In the genomic region with DNA sequence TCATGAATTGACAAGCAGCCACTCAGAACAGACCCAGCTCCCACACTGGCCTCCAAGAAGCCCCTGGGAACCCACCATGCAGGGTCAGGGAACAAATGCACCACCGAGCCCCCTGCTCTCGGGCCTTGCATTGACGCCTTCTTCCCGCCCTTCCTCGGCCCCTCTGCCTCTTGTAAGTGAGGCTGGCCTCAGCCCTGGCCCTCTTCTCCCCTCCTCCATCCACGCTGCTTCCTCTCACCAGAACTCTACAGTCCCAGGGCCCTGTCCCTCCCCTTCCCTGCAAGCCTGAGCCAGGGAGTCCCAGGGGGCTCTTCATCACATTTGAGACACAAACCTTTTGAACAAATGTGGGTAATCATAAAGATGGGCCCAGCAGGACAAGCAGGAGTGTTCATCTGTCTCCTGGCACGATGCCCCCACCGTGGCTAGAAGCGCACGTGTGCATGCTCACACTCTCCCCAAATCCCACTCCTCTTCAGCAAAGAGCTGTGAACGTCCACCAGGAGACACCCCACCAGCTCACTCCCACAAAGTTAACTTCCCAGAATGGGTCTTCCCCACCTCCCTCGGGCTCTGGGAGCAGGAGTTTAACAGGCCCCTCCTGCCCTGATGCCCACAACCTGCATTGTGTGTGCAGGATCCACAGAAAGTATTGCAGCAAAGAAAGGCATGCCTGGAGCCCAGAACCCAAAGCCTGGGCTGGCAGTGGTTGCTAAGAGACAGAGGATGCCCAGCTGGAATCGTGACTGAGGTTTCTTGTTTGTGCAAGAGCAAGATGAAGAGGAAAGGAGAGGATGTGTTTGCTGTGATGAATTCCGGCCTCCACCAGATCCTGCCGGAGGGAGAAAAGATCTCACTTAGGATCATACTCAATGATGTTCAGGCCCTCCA, we compare ENCODE assay signal across 1 cellular context.
TF ChIP-seq lines count a peak whose summit lies in the region.

No MANE protein-coding gene starts in this region.

TF ChIP-seq in SK-N-SH, 30 proteins besides CTCF, POLR2A, EP300 and RAD21 (continued from another document):
- TF ChIP-seq, protein P1, sequence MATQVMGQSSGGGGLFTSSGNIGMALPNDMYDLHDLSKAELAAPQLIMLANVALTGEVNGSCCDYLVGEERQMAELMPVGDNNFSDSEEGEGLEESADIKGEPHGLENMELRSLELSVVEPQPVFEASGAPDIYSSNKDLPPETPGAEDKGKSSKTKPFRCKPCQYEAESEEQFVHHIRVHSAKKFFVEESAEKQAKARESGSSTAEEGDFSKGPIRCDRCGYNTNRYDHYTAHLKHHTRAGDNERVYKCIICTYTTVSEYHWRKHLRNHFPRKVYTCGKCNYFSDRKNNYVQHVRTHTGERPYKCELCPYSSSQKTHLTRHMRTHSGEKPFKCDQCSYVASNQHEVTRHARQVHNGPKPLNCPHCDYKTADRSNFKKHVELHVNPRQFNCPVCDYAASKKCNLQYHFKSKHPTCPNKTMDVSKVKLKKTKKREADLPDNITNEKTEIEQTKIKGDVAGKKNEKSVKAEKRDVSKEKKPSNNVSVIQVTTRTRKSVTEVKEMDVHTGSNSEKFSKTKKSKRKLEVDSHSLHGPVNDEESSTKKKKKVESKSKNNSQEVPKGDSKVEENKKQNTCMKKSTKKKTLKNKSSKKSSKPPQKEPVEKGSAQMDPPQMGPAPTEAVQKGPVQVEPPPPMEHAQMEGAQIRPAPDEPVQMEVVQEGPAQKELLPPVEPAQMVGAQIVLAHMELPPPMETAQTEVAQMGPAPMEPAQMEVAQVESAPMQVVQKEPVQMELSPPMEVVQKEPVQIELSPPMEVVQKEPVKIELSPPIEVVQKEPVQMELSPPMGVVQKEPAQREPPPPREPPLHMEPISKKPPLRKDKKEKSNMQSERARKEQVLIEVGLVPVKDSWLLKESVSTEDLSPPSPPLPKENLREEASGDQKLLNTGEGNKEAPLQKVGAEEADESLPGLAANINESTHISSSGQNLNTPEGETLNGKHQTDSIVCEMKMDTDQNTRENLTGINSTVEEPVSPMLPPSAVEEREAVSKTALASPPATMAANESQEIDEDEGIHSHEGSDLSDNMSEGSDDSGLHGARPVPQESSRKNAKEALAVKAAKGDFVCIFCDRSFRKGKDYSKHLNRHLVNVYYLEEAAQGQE (IDR thresholded peaks at IDR 0.05; ENCODE audit: low read depth, low read length): no peak
- TF ChIP-seq, protein P2, sequence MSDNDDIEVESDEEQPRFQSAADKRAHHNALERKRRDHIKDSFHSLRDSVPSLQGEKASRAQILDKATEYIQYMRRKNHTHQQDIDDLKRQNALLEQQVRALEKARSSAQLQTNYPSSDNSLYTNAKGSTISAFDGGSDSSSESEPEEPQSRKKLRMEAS (IDR thresholded peaks at IDR 0.05; ENCODE audit: low read depth): no peak
- TF ChIP-seq, protein P3, sequence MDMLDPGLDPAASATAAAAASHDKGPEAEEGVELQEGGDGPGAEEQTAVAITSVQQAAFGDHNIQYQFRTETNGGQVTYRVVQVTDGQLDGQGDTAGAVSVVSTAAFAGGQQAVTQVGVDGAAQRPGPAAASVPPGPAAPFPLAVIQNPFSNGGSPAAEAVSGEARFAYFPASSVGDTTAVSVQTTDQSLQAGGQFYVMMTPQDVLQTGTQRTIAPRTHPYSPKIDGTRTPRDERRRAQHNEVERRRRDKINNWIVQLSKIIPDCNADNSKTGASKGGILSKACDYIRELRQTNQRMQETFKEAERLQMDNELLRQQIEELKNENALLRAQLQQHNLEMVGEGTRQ (IDR thresholded peaks at IDR 0.05; ENCODE audit: borderline replicate concordance, low read depth, low read length): no peak
- TF ChIP-seq RCOR1 (IDR thresholded peaks at IDR 0.05; ENCODE audit: low read length): no peak
- no peak for TF ChIP-seq TCF12 (IDR thresholded peaks at IDR 0.05)
